In genomic region chr19:57488299-57488644, GRCh38 we compare ENCODE assay signal across 8 cellular contexts. TPM values are rescaled to one million over a fixed set of nuclear protein-coding genes. Genes with fewer than 3 reads are reported as not detected.
A peak's percentile ranks its signal among the peaks of the same experiment; 100 is the strongest.
DNase-seq lines count a peak whose midpoint lies in the region; ATAC-seq and TF ChIP-seq lines count a peak whose summit lies in the region.
"Not testable (repeated sequence)": the region's sequence is repeated elsewhere in the genome, so short reads cannot be mapped to it uniquely, and the experiment has no call there.

No MANE protein-coding gene starts in this region.

- peaks cover 15% of the 10 kb centered on the region for H3K4me1 Mint-ChIP-seq in activated naive CD4-positive, alpha-beta T cell treated with anti-CD3 and anti-CD28 coated beads, Interleukin-2, amount 50 U/mL, for 24 hours
- peaks cover 17 to 28% (median 17%) of the 10 kb centered on the region in 3 donors for H3K4me1 Mint-ChIP-seq in naive B cell
- peaks cover 17% of the 10 kb centered on the region for H3K4me1 Mint-ChIP-seq in stimulated activated memory B cell treated with anti-CD40 and anti-IgM and Interleukin-4, amounts not matched to agents 10 μg/mL and 1 μg/mL and 100 μg/mL, for 72 hours

- peaks cover 31% of the 10 kb centered on the region for H3K9me3 Mint-ChIP-seq in activated naive CD4-positive, alpha-beta T cell treated with anti-CD3 and anti-CD28 coated beads, Interleukin-2, amount 50 U/mL, for 24 hours
- H3K9me3 Mint-ChIP-seq in naive B cell: peaks cover 3 to 25% (median 8%) of the 10 kb centered on the region in 7 donors
- H3K9me3 Mint-ChIP-seq in stimulated activated memory B cell treated with anti-CD40 and anti-IgM and Interleukin-4, amounts not matched to agents 10 μg/mL and 1 μg/mL and 100 μg/mL, for 72 hours: peaks cover 25% of the 10 kb centered on the region

- not testable (repeated sequence) for DNase-seq in BJ (ENCODE audit: low read depth); SK-N-MC (ENCODE audit: low read depth, low spot score); left ventricle myocardium inferior; naive B cell

- H3K9me3 ChIP-seq in SK-N-MC (ENCODE audit: low read depth, low read length); ectodermal cell (ENCODE audit: control insufficient read depth, low read length); left ventricle myocardium inferior (replicated peaks): not testable (repeated sequence)

- peak; percentile 19 for ATAC-seq in HG02571 (IDR thresholded peaks at IDR 0.05; ENCODE audit: unreplicated experiment)
- not testable (repeated sequence) for ATAC-seq in naive B cell (ENCODE audit: low read depth in 2 of 2); stimulated activated memory B cell treated with anti-CD40 and anti-IgM and Interleukin-4, amounts not matched to agents 10 μg/mL and 1 μg/mL and 100 μg/mL, for 72 hours

- not testable (repeated sequence) for H3K27ac ChIP-seq in SK-N-MC; ectodermal cell (ENCODE audit: insufficient read depth, low read depth, low read length, poor library complexity, severe bottlenecking); left ventricle myocardium inferior (replicated peaks)

- no CpG with 5 or more reads among the region's 1 CpG for WGBS in ectodermal cell, 2 experiments

- H3K36me3 ChIP-seq in BJ (ENCODE audit: control insufficient read depth, insufficient read depth, low read length) (peaks cover 12% of the 10 kb centered on the region), SK-N-MC (ENCODE audit: insufficient read depth, low read length) (peaks cover 30% of the 10 kb centered on the region), ectodermal cell (ENCODE audit: control insufficient read depth, insufficient read depth, low read length) (peaks cover 19% of the 10 kb centered on the region), left ventricle myocardium inferior (peaks cover 33% of the 10 kb centered on the region)

- peak overlapping the region; percentile 62 for H3K27ac Mint-ChIP-seq in activated naive CD4-positive, alpha-beta T cell treated with anti-CD3 and anti-CD28 coated beads, Interleukin-2, amount 50 U/mL, for 24 hours
- peak overlapping the region in 2 of 6 donors; percentile 37 to 87 for H3K27ac Mint-ChIP-seq in naive B cell
- peak overlapping the region; percentile 57 for H3K27ac Mint-ChIP-seq in stimulated activated memory B cell treated with anti-CD40 and anti-IgM and Interleukin-4, amounts not matched to agents 10 μg/mL and 1 μg/mL and 100 μg/mL, for 72 hours

- intact Hi-C loops in left ventricle myocardium inferior (cut with micrococcal nuclease): not testable (repeated sequence)

- H3K27me3 Mint-ChIP-seq in activated naive CD4-positive, alpha-beta T cell treated with anti-CD3 and anti-CD28 coated beads, Interleukin-2, amount 50 U/mL, for 24 hours; stimulated activated memory B cell treated with anti-CD40 and anti-IgM and Interleukin-4, amounts not matched to agents 10 μg/mL and 1 μg/mL and 100 μg/mL, for 72 hours: not testable (repeated sequence)
- H3K27me3 Mint-ChIP-seq in naive B cell: peaks cover 10 to 11% (median 10%) of the 10 kb centered on the region in 3 donors

- CTCF ChIA-PET in BJ (lab: Yijun Ruan, JAX): not testable (repeated sequence)

- POLR2A ChIA-PET in BJ (lab: Charles Lee): not testable (repeated sequence)

- peak overlapping the region; percentile 74 for H3K4me3 Mint-ChIP-seq in activated naive CD4-positive, alpha-beta T cell treated with anti-CD3 and anti-CD28 coated beads, Interleukin-2, amount 50 U/mL, for 24 hours
- peak overlapping the region; percentile 71 to 92 (median 84) for H3K4me3 Mint-ChIP-seq in naive B cell
- peak overlapping the region; percentile 60 for H3K4me3 Mint-ChIP-seq in stimulated activated memory B cell treated with anti-CD40 and anti-IgM and Interleukin-4, amounts not matched to agents 10 μg/mL and 1 μg/mL and 100 μg/mL, for 72 hours

- peaks cover 43% of the 10 kb centered on the region for H3K36me3 Mint-ChIP-seq in activated naive CD4-positive, alpha-beta T cell treated with anti-CD3 and anti-CD28 coated beads, Interleukin-2, amount 50 U/mL, for 24 hours
- H3K36me3 Mint-ChIP-seq in naive B cell: peaks cover 24 to 57% of the 10 kb centered on the region in 2 donors
- H3K36me3 Mint-ChIP-seq in stimulated activated memory B cell treated with anti-CD40 and anti-IgM and Interleukin-4, amounts not matched to agents 10 μg/mL and 1 μg/mL and 100 μg/mL, for 72 hours: peaks cover 41% of the 10 kb centered on the region

- H3K27me3 ChIP-seq in BJ (ENCODE audit: control insufficient read depth, insufficient read depth, low read length); ectodermal cell (ENCODE audit: control insufficient read depth, insufficient read depth, low read length, poor library complexity, severe bottlenecking); left ventricle myocardium inferior (ENCODE audit: low read depth): not testable (repeated sequence)

- H3K4me3 ChIP-seq in BJ (ENCODE audit: low read depth, low read length): peak overlapping the region; percentile 28
- H3K4me3 ChIP-seq in SK-N-MC: peak overlapping the region; percentile 58
- H3K4me3 ChIP-seq in ectodermal cell (ENCODE audit: insufficient read depth, low read depth, low read length): peak overlapping the region; percentile 94
- peak overlapping the region; percentile 97 for H3K4me3 ChIP-seq in left ventricle myocardium inferior

- not testable (repeated sequence) for H3K4me1 ChIP-seq in ectodermal cell (ENCODE audit: control insufficient read depth, insufficient read depth, low read length)
- peaks cover 12% of the 10 kb centered on the region for H3K4me1 ChIP-seq in left ventricle myocardium inferior

- TF ChIP-seq CTCF in BJ (IDR thresholded peaks at IDR 0.05; ENCODE audit: insufficient read depth, low read depth, low read length); left ventricle myocardium inferior (IDR thresholded peaks at IDR 0.05; ENCODE audit: borderline replicate concordance): not testable (repeated sequence)

- not testable (repeated sequence) for H3K9ac ChIP-seq in SK-N-MC (ENCODE audit: insufficient read length)

RNA-seq across cellular contexts. Expression of gene ZNF419, which starts 0.7 kb away (rescaled TPM):
- polyA plus RNA-seq in BJ (2011; rRNA removed) (8.8 and 11.0 TPM in 2 replicates), naive B cell (ENCODE audit: low read depth in 6 of 6) (10 to 100 TPM in 4 of 6 donors, 1 to 10 TPM in 2; 7.0 to 15.7 (median 12.1) TPM)
- polyA minus RNA-seq in BJ (2011; rRNA and poly(A)+ RNA removed): 8.9 and 11.7 TPM in 2 replicates
- 17.5 TPM for polyA plus RNA-seq in ectodermal cell (2013, experiment 1 of 4)
- polyA plus RNA-seq in ectodermal cell (2013, experiment 2 of 4): 14.7 TPM
- 10.4 TPM for polyA plus RNA-seq in ectodermal cell (2013, experiment 3 of 4)
- polyA plus RNA-seq in ectodermal cell (2013, experiment 4 of 4): 11.8 TPM
- 9.0 TPM for total RNA-seq in left ventricle myocardium inferior

RNA-seq across cellular contexts. Expression of gene ZNF772, which starts 10.9 kb away (rescaled TPM):
- 3.6 and 5.8 TPM in 2 replicates for polyA plus RNA-seq in BJ (2011; rRNA removed)
- polyA minus RNA-seq in BJ (2011; rRNA and poly(A)+ RNA removed): 7.8 and 8.2 TPM in 2 replicates
- 12.8 TPM for polyA plus RNA-seq in ectodermal cell (2013, experiment 1 of 4)
- 16.3 TPM for polyA plus RNA-seq in ectodermal cell (2013, experiment 2 of 4)
- polyA plus RNA-seq in ectodermal cell (2013, experiment 3 of 4): 8.5 TPM
- polyA plus RNA-seq in ectodermal cell (2013, experiment 4 of 4): 11.8 TPM
- total RNA-seq in left ventricle myocardium inferior: 22.6 TPM
- 1 to 10 TPM; 4.3 to 9.7 (median 6.8) TPM for polyA plus RNA-seq in naive B cell (ENCODE audit: low read depth in 6 of 6)

RNA-seq across cellular contexts. Expression of gene ZNF773, which starts 11.5 kb away (rescaled TPM):
- polyA plus RNA-seq in BJ (2011; rRNA removed) (13.0 and 13.1 TPM in 2 replicates), naive B cell (ENCODE audit: low read depth in 6 of 6) (10 to 100 TPM; 10.1 to 25.5 (median 13.1) TPM)
- 13.8 and 14.8 TPM in 2 replicates for polyA minus RNA-seq in BJ (2011; rRNA and poly(A)+ RNA removed)
- polyA plus RNA-seq in ectodermal cell (2013, experiment 1 of 4): 7.6 TPM
- 11.5 TPM for polyA plus RNA-seq in ectodermal cell (2013, experiment 2 of 4)
- 8.4 TPM for polyA plus RNA-seq in ectodermal cell (2013, experiment 3 of 4)
- 9.0 TPM for polyA plus RNA-seq in ectodermal cell (2013, experiment 4 of 4)
- 4.1 TPM for total RNA-seq in left ventricle myocardium inferior

RNA-seq across cellular contexts. Expression of gene VN1R1, which starts 31.3 kb away (rescaled TPM):
- polyA plus RNA-seq in BJ (2011; rRNA removed) (0.13 and 0.21 TPM in 2 replicates), naive B cell (ENCODE audit: low read depth in 6 of 6) (1 to 10 TPM in 2 of 6 donors, under 1 TPM in 4; 0.39 to 1.4 (median 0.88) TPM)
- 0.05 and 0.31 TPM in 2 replicates for polyA minus RNA-seq in BJ (2011; rRNA and poly(A)+ RNA removed)
- 1.4 TPM for polyA plus RNA-seq in ectodermal cell (2013, experiment 1 of 4)
- 1.7 TPM for polyA plus RNA-seq in ectodermal cell (2013, experiment 2 of 4)
- polyA plus RNA-seq in ectodermal cell (2013, experiment 3 of 4): 1.3 TPM
- 1.2 TPM for polyA plus RNA-seq in ectodermal cell (2013, experiment 4 of 4)
- total RNA-seq in left ventricle myocardium inferior: 3.3 TPM

RNA-seq across cellular contexts. Expression of gene ZNF549, which starts 38.9 kb away (rescaled TPM):
- polyA plus RNA-seq in BJ (2011; rRNA removed): 2.5 and 3.8 TPM in 2 replicates
- polyA minus RNA-seq in BJ (2011; rRNA and poly(A)+ RNA removed): 3.2 and 3.6 TPM in 2 replicates
- polyA plus RNA-seq in ectodermal cell (2013, experiment 1 of 4): 9.0 TPM
- polyA plus RNA-seq in ectodermal cell (2013, experiment 2 of 4): 11.0 TPM
- 7.2 TPM for polyA plus RNA-seq in ectodermal cell (2013, experiment 3 of 4)
- polyA plus RNA-seq in ectodermal cell (2013, experiment 4 of 4): 9.8 TPM
- 3.8 TPM for total RNA-seq in left ventricle myocardium inferior
- 10 to 100 TPM in 3 of 6 donors, 1 to 10 TPM in 3; 3.3 to 14.2 (median 9.5) TPM for polyA plus RNA-seq in naive B cell (ENCODE audit: low read depth in 6 of 6)

Comparison
In these comparisons a context has a peak if more than half of its experiments do, and no peak if none do; other contexts are left out.
1. H3K4me3 ChIP-seq: peak in every context shown above with its lines; median percentile 97 in left ventricle myocardium inferior; 94 in ectodermal cell; 58 in SK-N-MC; 28 in BJ.